ENCODE assay signal across 23 cellular contexts in genomic region chr14:60848066-60848465, GRCh38.
DNase-seq lines count a peak whose midpoint lies in the region; ATAC-seq, FAIRE-seq and TF ChIP-seq lines count a peak whose summit lies in the region.
"Had no signal": no experiment of that assay in that cellular context is flagged by ENCODE, and none has a peak within 500 bp of the region (broad histone marks: within the 10 kb centered on the region; RNA-seq: fewer than 3 reads in every experiment).

No MANE protein-coding gene starts in this region.

- no TSS peak for BruUV-seq in OCI-LY7 (replicated peaks; lab: Mats Ljungman, UMichigan)

- TF ChIP-seq CTCF in A549 (IDR thresholded peaks at IDR 0.05) (no peak), OCI-LY7 (conservative IDR thresholded peaks at IDR 0.05; ENCODE audit: low read length) (no peak), psoas muscle (IDR thresholded peaks at IDR 0.05) (no peak)

- intact Hi-C loops in OCI-LY7 (cut with micrococcal nuclease; ENCODE audit: unreplicated experiment), result no loop called here
- intact Hi-C loops in psoas muscle (cut with DNase I), result no loop called here

- no peak for TF ChIP-seq RAD21 in A549 (conservative IDR thresholded peaks at IDR 0.05 in 1 of 2, IDR thresholded peaks at IDR 0.05 in 1 of 2)

- peaks cover 21% of the 10 kb centered on the region for H3K36me3 Mint-ChIP-seq in activated naive CD4-positive, alpha-beta T cell treated with anti-CD3 and anti-CD28 coated beads, Interleukin-2, amount 10 ng/mL, durations not matched to agents 7 days and 5 days

- H3K4me2 ChIP-seq in A549 (no peak overlapping the region), OCI-LY7 (ENCODE audit: low read length) (no peak overlapping the region)

- TF ChIP-seq POLR2A in A549 (IDR thresholded peaks at IDR 0.05; ENCODE audit: low read length), result no peak

- no peak overlapping the region for H3K4me3 Mint-ChIP-seq in activated naive CD4-positive, alpha-beta T cell treated with anti-CD3 and anti-CD28 coated beads, Interleukin-2, amount 10 ng/mL, durations not matched to agents 7 days and 5 days
- H3K4me3 Mint-ChIP-seq: CD4-positive, CD25-positive, alpha-beta regulatory T cell had no signal

- no peak for FAIRE-seq in A549 (lab: Jason Lieb, UNC)
- FAIRE-seq: GM12891, H54 had no signal

- H3K79me2 ChIP-seq in OCI-LY7 (ENCODE audit: insufficient read depth, low read depth, low read length), result peaks cover 17% of the 10 kb centered on the region; the same call in 1 of the 2 replicates

- no peaks in the 10 kb centered on the region for H3K27me3 ChIP-seq in psoas muscle (ENCODE audit: insufficient read depth in 3 of 3, low read length in 2 of 3)
- H3K27me3 ChIP-seq: BE2C had no signal

- POLR2A ChIA-PET in A549 (lab: Yijun Ruan, JAX), result no interaction called here
- POLR2A ChIA-PET in OCI-LY7 (lab: Charles Lee), result interaction anchor here (1.6 kb wide), 1 partner anchor 13 kb away, joined by 5 read pairs; no protein-coding TSS in a partner anchor

- H3K36me3 ChIP-seq in OCI-LY7 (ENCODE audit: insufficient read depth, low read length) (peaks cover 53% of the 10 kb centered on the region), psoas muscle (ENCODE audit: insufficient read depth in 1 of 2, low read depth in 1 of 2) (peaks cover 2 to 20% of the 10 kb centered on the region in 2 donors)
- H3K36me3 ChIP-seq: BE2C had no signal

- no peak overlapping the region for H2AFZ ChIP-seq in OCI-LY7 (ENCODE audit: low read length)

- 89% methylated on average over 2 of the region's 2 CpGs for WGBS in A549 (ENCODE audit: missing lambda C conversion rate)
- 93 to 100% (median 96%) methylated on average over 2 of the region's 2 CpGs for WGBS in psoas muscle, 3 donors

- DNase-seq in DMS79 treated with DMSO at 0.1 percent for 48 hours (lab: John Stamatoyannopoulos, UW) (peak; percentile 12), DMS79 (lab: John Stamatoyannopoulos, UW) (no peak), A549 (ENCODE audit: low read depth in 1 of 2, low spot score in 1 of 2) (peak in 1 of 2 experiments; percentile 9), OCI-LY7 (ENCODE audit: low spot score) (peak; percentile 19), dermis blood vessel endothelial cell (peak; percentile 3), psoas muscle (no peak), NCI-H1105 treated with DMSO at 0.1 percent for 48 hours (lab: John Stamatoyannopoulos, UW) (no peak)
- no peak for DNase-seq in activated naive CD4-positive, alpha-beta T cell treated with anti-CD3 and anti-CD28 coated beads, Interleukin-2, amount 10 ng/mL, durations not matched to agents 7 days and 5 days
- DNase-seq: BE2C; CD4-positive, CD25-positive, alpha-beta regulatory T cell; DMS153; EL; IMR-90; Karpas-422; NCI-H1694 treated with DMSO at 0.1 percent for 48 hours; NCI-H2107; NCI-H526; NK-92 treated with Interleukin-12 subunit alpha and Interleukin-12 subunit beta, amount 100 ng/mL, for 24 hours; Right ventricle myocardium superior; SW 1271 had no signal

- CTCF ChIA-PET in A549 (lab: Yijun Ruan, JAX) (no interaction called here), OCI-LY7 (lab: Charles Lee; ENCODE audit: unreplicated experiment) (no interaction called here)
- CTCF ChIA-PET in activated naive CD4-positive, alpha-beta T cell treated with anti-CD3 and anti-CD28 coated beads, Interleukin-2, amount 10 ng/mL, durations not matched to agents 7 days and 5 days (lab: Charles Lee), result no interaction called here

- H3K4me1 Mint-ChIP-seq in activated naive CD4-positive, alpha-beta T cell treated with anti-CD3 and anti-CD28 coated beads, Interleukin-2, amount 10 ng/mL, durations not matched to agents 7 days and 5 days, result peaks cover 6% of the 10 kb centered on the region

- peaks cover 11% of the 10 kb centered on the region for H3K9me3 Mint-ChIP-seq in activated naive CD4-positive, alpha-beta T cell treated with anti-CD3 and anti-CD28 coated beads, Interleukin-2, amount 10 ng/mL, durations not matched to agents 7 days and 5 days

- H3K4me1 ChIP-seq in A549 (no peaks in the 10 kb centered on the region), OCI-LY7 (ENCODE audit: insufficient read depth, low read length, poor library complexity, severe bottlenecking) (peaks cover 24% of the 10 kb centered on the region), psoas muscle (no peaks in the 10 kb centered on the region)
- H3K4me1 ChIP-seq: BE2C had no signal

- TF ChIP-seq EP300 in A549 (IDR thresholded peaks at IDR 0.05), result no peak

- H3K27ac Mint-ChIP-seq in activated naive CD4-positive, alpha-beta T cell treated with anti-CD3 and anti-CD28 coated beads, Interleukin-2, amount 10 ng/mL, durations not matched to agents 7 days and 5 days, result no peak overlapping the region
- H3K27ac Mint-ChIP-seq: CD4-positive, CD25-positive, alpha-beta regulatory T cell had no signal

- ATAC-seq in A549 (no peak), psoas muscle (no peak)

- H3K27me3 Mint-ChIP-seq in activated naive CD4-positive, alpha-beta T cell treated with anti-CD3 and anti-CD28 coated beads, Interleukin-2, amount 10 ng/mL, durations not matched to agents 7 days and 5 days, result no peaks in the 10 kb centered on the region
- H3K27me3 Mint-ChIP-seq: CD4-positive, CD25-positive, alpha-beta regulatory T cell had no signal

- H4K20me1 ChIP-seq in OCI-LY7 (ENCODE audit: insufficient read depth, low read length), result no peaks in the 10 kb centered on the region

- H3K9me3 ChIP-seq in A549 (peaks cover 15% of the 10 kb centered on the region; the same call in 2 of the 3 replicates), OCI-LY7 (ENCODE audit: low read length) (peaks cover 40% of the 10 kb centered on the region), psoas muscle (peaks cover 9% of the 10 kb centered on the region)

- no peaks in the 10 kb centered on the region for H3K9me2 ChIP-seq in OCI-LY7 (ENCODE audit: insufficient read depth, low read length)

- no peak overlapping the region for H3K4me3 ChIP-seq in A549
- no peak overlapping the region for H3K4me3 ChIP-seq in OCI-LY7 (ENCODE audit: low read depth, low read length, poor library complexity, severe bottlenecking)
- H3K4me3 ChIP-seq in psoas muscle, result no peak overlapping the region

- no peak overlapping the region for H3K27ac ChIP-seq in A549
- no peak overlapping the region for H3K27ac ChIP-seq in OCI-LY7 (ENCODE audit: low read depth, low read length, poor library complexity, severe bottlenecking)
- H3K27ac ChIP-seq in psoas muscle, result no peak overlapping the region
- H3K27ac ChIP-seq: 22Rv1 had no signal

TF ChIP-seq in A549, 52 proteins besides CTCF, POLR2A, EP300 and RAD21:
- TF ChIP-seq HOXB5 (CRISPR knock-in tag; IDR thresholded peaks at IDR 0.05), result no peak
- TF ChIP-seq EHF (CRISPR knock-in tag; IDR thresholded peaks at IDR 0.05), result no peak
- TF ChIP-seq SREBF2 (IDR thresholded peaks at IDR 0.05), result no peak
- TF ChIP-seq PBX3 (IDR thresholded peaks at IDR 0.05), result no peak
- TF ChIP-seq ZC3H11A (IDR thresholded peaks at IDR 0.05), result no peak
- TF ChIP-seq MAFK (IDR thresholded peaks at IDR 0.05; ENCODE audit: partially characterized antibody), result peak; percentile 26
- TF ChIP-seq CBX2 (IDR thresholded peaks at IDR 0.05; ENCODE audit: borderline replicate concordance, low read depth), result no peak
- no peak for TF ChIP-seq EHMT2 (IDR thresholded peaks at IDR 0.05; ENCODE audit: low read depth)
- no peak for TF ChIP-seq PHF8 (IDR thresholded peaks at IDR 0.05; ENCODE audit: borderline replicate concordance, low read depth)

Comparison
In these comparisons a context has a peak if more than half of its experiments do, and no peak if none do; other contexts are left out.
1. DNase-seq: peak in DMS79 treated with DMSO at 0.1 percent for 48 hours (single experiment), OCI-LY7 (single experiment) and dermis blood vessel endothelial cell (single experiment); none in DMS79 (single experiment), psoas muscle (0 of 2), NCI-H1105 treated with DMSO at 0.1 percent for 48 hours (single experiment) and activated naive CD4-positive, alpha-beta T cell treated with anti-CD3 and anti-CD28 coated beads, Interleukin-2, amount 10 ng/mL, durations not matched to agents 7 days and 5 days (single experiment).